In the genomic region with DNA sequence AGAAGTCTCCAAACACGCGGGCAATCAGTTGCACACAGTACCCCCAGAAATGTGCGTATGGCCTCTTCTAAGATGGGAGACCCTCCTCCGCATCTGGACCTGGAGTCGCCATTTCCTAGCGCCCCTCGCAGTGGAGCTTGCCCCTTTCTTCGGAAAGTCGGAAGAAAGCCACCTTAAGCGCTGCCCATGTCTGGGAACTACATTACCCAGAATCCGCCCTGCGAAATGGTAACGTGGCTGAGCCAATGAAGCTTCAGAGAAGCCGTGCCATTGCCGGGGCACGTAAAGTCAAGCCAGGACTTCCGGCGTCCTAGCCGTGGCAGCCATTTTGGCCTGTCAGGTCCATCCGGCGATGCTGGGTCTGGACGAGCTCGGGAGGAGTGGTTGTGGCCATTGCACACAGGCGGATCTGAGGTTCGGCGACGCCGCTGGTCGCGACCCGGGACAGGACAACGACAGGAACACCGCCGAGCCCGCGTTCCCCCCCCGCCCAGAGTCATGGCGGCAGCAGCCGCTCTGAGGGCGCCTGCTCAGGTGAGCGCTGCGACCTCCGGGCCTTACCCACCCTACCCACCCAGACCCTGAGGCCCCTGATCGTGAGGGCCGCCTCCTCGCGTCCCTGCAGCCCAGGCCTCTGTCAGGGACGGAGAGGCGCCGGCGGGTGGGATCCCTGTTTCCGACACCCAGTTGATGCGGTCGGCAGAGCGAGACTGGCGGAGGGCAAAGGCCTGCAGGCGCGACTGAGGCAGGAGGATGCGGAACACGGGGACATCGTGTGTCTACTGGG, we compare ENCODE assay signal across 8 cellular contexts. TPM values are rescaled to one million over a fixed set of nuclear protein-coding genes. Genes with fewer than 3 reads are reported as not detected.
DNase-seq lines count a peak whose midpoint lies in the region; ATAC-seq and TF ChIP-seq lines count a peak whose summit lies in the region.

A gene (plus strand): TSS at position 332 of the 787 bp plus-strand sequence. CDS start 167 bp downstream, at position 499.

- peak; percentile 98 for ATAC-seq in gastroesophageal sphincter

- H3K4me1 ChIP-seq in GM23248 (ENCODE audit: insufficient read depth) (peaks cover 8% of the 10 kb centered on the region; the same call in 1 of the 2 replicates), gastroesophageal sphincter (peaks cover 0 to 39% (median 3%) of the 10 kb centered on the region in 3 donors)

- H3K27me3 ChIP-seq in GM23248 (replicated peaks; ENCODE audit: insufficient read depth), result no peaks in the 10 kb centered on the region
- no peaks in the 10 kb centered on the region for H3K27me3 ChIP-seq in gastroesophageal sphincter

- 3 to 4% methylated on average over 56 to 60 of the region's 61 CpGs for WGBS in GM23248 (ENCODE audit: low coverage in 1 of 2, low lambda C conversion rate in 2 of 2, missing lambda C conversion rate in 2 of 2), 2 experiments
- WGBS in gastroesophageal sphincter (ENCODE audit: low coverage in 1 of 2), 2 donors, result 8 to 15% methylated on average over 9 to 28 of the region's 61 CpGs

- H3K4me3 ChIP-seq in GM23248, result peak within 1 kb of the TSS; percentile 90
- peak within 1 kb of the TSS; percentile 60 to 94 for H3K4me3 ChIP-seq in gastroesophageal sphincter

- H3K27ac ChIP-seq in GM23248, result peak within 1 kb of the TSS; percentile 63
- H3K27ac ChIP-seq in gastroesophageal sphincter, result peak within 1 kb of the TSS; percentile 31 to 90 (median 86)
- peak within 1 kb of the TSS; percentile 61 for H3K27ac ChIP-seq in substantia nigra (ENCODE audit: low read depth, low read length, poor library complexity, severe bottlenecking)

- H3K36me3 ChIP-seq in GM23248 (ENCODE audit: low read depth) (no peaks in the 10 kb centered on the region), gastroesophageal sphincter (peaks cover 0 to 47% of the 10 kb centered on the region in 2 donors)

- TF ChIP-seq POLR2A in gastroesophageal sphincter (IDR thresholded peaks at IDR 0.05), result peak in 1 of 2 donors; percentile 21

- peak within 1 kb of the TSS; percentile 96 for H3K4me2 ChIP-seq in GM23248 (ENCODE audit: unreplicated experiment)

- H3K9ac ChIP-seq in GM23248, result peak within 1 kb of the TSS; percentile 74

- no peaks in the 10 kb centered on the region for H3K9me2 ChIP-seq in GM23248 (ENCODE audit: insufficient read depth)

- H3K9me3 ChIP-seq in GM23248 (ENCODE audit: low read depth) (no peaks in the 10 kb centered on the region), gastroesophageal sphincter (peaks cover 0 to 57% (median 2%) of the 10 kb centered on the region in 3 donors)

- no peak for TF ChIP-seq EP300 in gastroesophageal sphincter (IDR thresholded peaks at IDR 0.05)

- DNase-seq in Daoy (ENCODE audit: low read depth), result peak; percentile 95
- peak; percentile 99 for DNase-seq in GM23248
- DNase-seq in LHCN-M2 (ENCODE audit: low read depth), result peak; percentile 90
- DNase-seq in SK-N-DZ (ENCODE audit: low spot score), result peak; percentile 86
- peak; percentile 89 for DNase-seq in activated naive CD4-positive, alpha-beta T cell treated with Interleukin-2 at 50 U/mL for 16 hours
- peak; percentile 70 for DNase-seq in non-pigmented ciliary epithelial cell (ENCODE audit: low read depth)
- peak; percentile 33 to 94 (median 85) for DNase-seq in substantia nigra (lab: John Stamatoyannopoulos, UW)

- no peak for TF ChIP-seq CTCF in gastroesophageal sphincter (IDR thresholded peaks at IDR 0.05)

- peaks cover 46% of the 10 kb centered on the region for H3K79me2 ChIP-seq in GM23248 (ENCODE audit: insufficient read depth)

- H3F3A ChIP-seq in GM23248 (ENCODE audit: insufficient read depth), result peaks cover 8% of the 10 kb centered on the region; the same call in 1 of the 2 replicates

- H4K20me1 ChIP-seq in GM23248 (ENCODE audit: insufficient read depth), result no peaks in the 10 kb centered on the region; the same call in 1 of the 2 replicates

- in situ Hi-C loops in GM23248 (cut with MboI), result no loop called here

- H2AFZ ChIP-seq in GM23248, result peak within 1 kb of the TSS; percentile 89

RNA-seq across cellular contexts. Expression of the gene that starts here (rescaled TPM):
- 12.8 and 13.3 TPM in 2 replicates for total RNA-seq in Daoy (2014; rRNA removed; shearing (Covaris generic))
- total RNA-seq in GM23248 (2014; rRNA removed; shearing (Covaris generic)), result 8.1 and 20.6 TPM in 2 replicates
- 5.1 and 5.8 TPM in 2 replicates for polyA plus RNA-seq in GM23248 (2016; fragmentation: Nextera tagmentation; extraction: Ambion mirVana)
- 9.6 and 12.2 TPM in 2 replicates for total RNA-seq in LHCN-M2 (2014; rRNA removed)
- 4.2 TPM for polyA plus RNA-seq in LHCN-M2 (2012)
- 13.1 and 14.4 TPM in 2 replicates for polyA plus RNA-seq in SK-N-DZ (2014; cell fraction: cytosol; rRNA removed)
- 10.5 and 13.4 TPM in 2 replicates for polyA plus RNA-seq in SK-N-DZ (2014; cell fraction: nucleus; rRNA removed)
- total RNA-seq in gastroesophageal sphincter, result 10 to 100 TPM; 12.8 to 20.7 (median 17.1) TPM

Comparison
In these comparisons a context has a peak if more than half of its experiments do, and no peak if none do; other contexts are left out.
1. Peak in every context shown above with its lines: DNase-seq, ATAC-seq, H3K4me3 ChIP-seq and H3K27ac ChIP-seq.